23 cellular contexts compared by ENCODE assay signal in the genomic region with DNA sequence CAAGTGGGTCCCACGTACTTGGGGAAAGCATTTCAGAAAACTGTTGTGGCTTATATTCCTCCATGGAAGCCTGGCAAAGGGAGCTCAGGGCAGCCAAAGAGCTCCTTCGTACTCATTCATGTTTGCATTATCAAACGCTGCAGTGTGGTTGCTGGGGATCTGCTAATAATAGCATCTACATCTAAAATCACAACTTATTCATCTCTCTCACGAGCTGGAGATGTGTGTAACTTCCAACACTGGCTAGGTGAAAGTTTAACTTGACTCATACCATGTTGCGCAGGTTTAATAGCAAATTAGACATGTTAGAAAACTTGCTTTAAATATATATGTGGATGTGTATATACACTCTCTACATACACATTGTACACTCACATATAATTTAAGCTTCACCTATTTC.
DNase-seq lines count a peak whose midpoint lies in the region; ATAC-seq and TF ChIP-seq lines count a peak whose summit lies in the region.
"Had no signal": no experiment of that assay in that cellular context is flagged by ENCODE, and none has a peak within 500 bp of the region (broad histone marks: within the 10 kb centered on the region; RNA-seq: fewer than 3 reads in every experiment).

No MANE protein-coding gene starts in this region.

- ATAC-seq in GM19397 (IDR thresholded peaks at IDR 0.05; ENCODE audit: unreplicated experiment), result peak; percentile 13
- ATAC-seq in HG02588 (IDR thresholded peaks at IDR 0.05; ENCODE audit: unreplicated experiment), result peak; percentile 19
- ATAC-seq in HG03442 (IDR thresholded peaks at IDR 0.05; ENCODE audit: unreplicated experiment), result peak; percentile 20
- ATAC-seq in HG02938 (IDR thresholded peaks at IDR 0.05; ENCODE audit: unreplicated experiment), result no peak
- ATAC-seq: pancreas; SK-N-SH treated with all-trans-retinoic acid at 6 μM for 48 hours; stimulated activated effector memory CD8-positive, alpha-beta T cell treated with anti-CD3 and anti-CD28 coated beads, Interleukin-12 subunit alpha, Interleukin-12 subunit beta, amount 100 ng/mL, for 72 hours had no signal

- peak; percentile 7 for DNase-seq in GM13976 (ENCODE audit: low spot score)
- DNase-seq in activated naive CD4-positive, alpha-beta T cell (lab: John Stamatoyannopoulos, UW), result no peak
- DNase-seq in NCI-H510A (lab: John Stamatoyannopoulos, UW), result no peak
- DNase-seq in DMS153 (lab: John Stamatoyannopoulos, UW), result no peak
- DNase-seq: activated CD4-positive, alpha-beta T cell treated with anti-CD3 and anti-CD28 coated beads, Interleukin-2, amount 50 U/mL, for 4 hours; activated CD8-positive, alpha-beta memory T cell treated with anti-CD3 and anti-CD28 coated beads, Interleukin-2, amount 50 U/mL, for 48 hours; CD8-positive, alpha-beta memory T cell; dorsolateral prefrontal cortex; islet precursor cell; NCI-H1105; NCI-H2029; NCI-H226; NCI-H748 treated with DMSO at 0.1 percent for 48 hours; pancreas; stimulated activated CD4-positive, alpha-beta T cell treated with anti-CD3 and anti-CD28 coated beads, Interleukin-2, amount 100 ng/mL, for 48 hours; uterus; WERI-Rb-1 had no signal

- in situ Hi-C loops in GM13976 (cut with MboI; ENCODE audit: low sequenced_read_pairs, unreplicated experiment), result no loop called here

- TF ChIP-seq CTCF in GM13976 (IDR thresholded peaks at IDR 0.05; ENCODE audit: borderline replicate concordance, control extremely low read depth, extremely low read depth, insufficient read depth, missing control alignments), result no peak
